15 cellular contexts compared by ENCODE assay signal in the genomic region with DNA sequence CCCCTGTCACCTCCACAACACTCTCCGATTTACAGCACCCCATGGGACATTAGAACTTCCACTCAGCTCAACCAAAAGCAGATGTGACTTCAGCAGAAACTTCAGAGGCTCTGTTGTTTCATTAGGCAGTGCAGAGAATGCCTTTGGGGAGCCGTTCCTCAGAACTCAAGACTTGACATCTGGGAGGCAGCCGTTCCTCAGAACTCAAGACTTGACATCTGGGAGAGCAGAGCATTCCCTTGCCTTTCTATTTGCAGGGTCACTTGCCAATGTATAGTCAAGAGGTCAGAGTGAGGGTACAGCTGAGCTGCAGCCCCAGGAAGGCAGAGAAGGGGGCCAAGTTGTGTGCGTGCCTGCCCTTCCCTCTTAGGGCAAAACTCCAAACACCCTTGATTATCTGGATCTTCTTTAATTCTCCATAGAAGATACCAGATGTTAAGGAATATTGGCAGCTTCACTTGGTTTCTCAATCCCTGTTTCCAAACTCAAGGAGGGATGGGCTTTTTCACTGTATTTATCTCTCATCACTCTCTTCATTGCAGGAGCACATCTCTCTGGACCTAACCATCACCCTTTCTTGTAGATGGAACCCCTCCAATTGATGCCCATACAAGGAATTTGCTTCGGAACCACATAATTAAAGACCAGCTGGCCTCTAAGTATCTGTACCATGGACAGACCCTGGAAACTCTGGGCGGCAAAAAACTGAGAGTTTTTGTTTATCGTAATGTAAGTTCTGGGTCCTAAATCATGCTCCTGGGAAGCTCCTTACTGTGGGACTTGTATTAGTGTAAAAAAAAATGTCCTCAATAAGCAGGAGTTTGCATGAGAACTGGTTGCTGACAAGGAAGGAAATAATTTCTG. TPM values are rescaled to one million over a fixed set of nuclear protein-coding genes. Genes with fewer than 3 reads are reported as not detected.
DNase-seq lines count a peak whose midpoint lies in the region; ATAC-seq and TF ChIP-seq lines count a peak whose summit lies in the region.
"Had no signal": no experiment of that assay in that cellular context is flagged by ENCODE, and none has a peak within 500 bp of the region (broad histone marks: within the 10 kb centered on the region; RNA-seq: fewer than 3 reads in every experiment).

No MANE protein-coding gene starts in this region.

- TF ChIP-seq CTCF in right atrium auricular region (IDR thresholded peaks at IDR 0.05): no peak
- TF ChIP-seq CTCF in smooth muscle cell (IDR thresholded peaks at IDR 0.05; ENCODE audit: borderline replicate concordance, insufficient read depth, poor library complexity, severe bottlenecking): no peak

- peaks cover 62% of the 10 kb centered on the region for H3K4me1 ChIP-seq in adipocyte (ENCODE audit: control insufficient read depth, insufficient read depth, low read length)
- H3K4me1 ChIP-seq in right atrium auricular region: peaks cover 0 to 29% of the 10 kb centered on the region in 2 donors
- H3K4me1 ChIP-seq in smooth muscle cell (ENCODE audit: low read depth): peaks cover 26% of the 10 kb centered on the region
- H3K4me1 ChIP-seq in HAP-1: no peaks in the 10 kb centered on the region

- 67% methylated on average over 7 of the region's 7 CpGs for WGBS in smooth muscle cell (ENCODE audit: low lambda C conversion rate)

- peaks cover 2% of the 10 kb centered on the region for H3K27me3 Mint-ChIP-seq in activated naive CD8-positive, alpha-beta T cell treated with anti-CD3 and anti-CD28 coated beads, Interleukin-2, amount 50 U/mL, for 24 hours
- H3K27me3 Mint-ChIP-seq: CD4-positive, CD25-positive, alpha-beta regulatory T cell had no signal

- peak; percentile 57 for DNase-seq in EH (ENCODE audit: low read depth)
- peak; percentile 70 for DNase-seq in adipocyte (ENCODE audit: low read depth)
- DNase-seq in right atrium auricular region (ENCODE audit: low spot score): no peak
- DNase-seq in smooth muscle cell (lab: John Stamatoyannopoulos, UW; ENCODE audit: unreplicated experiment): no peak
- DNase-seq in HAP-1 (ENCODE audit: low spot score in 2 of 2): no peak
- no peak for DNase-seq in pons (ENCODE audit: low spot score)
- no peak for DNase-seq in activated naive CD8-positive, alpha-beta T cell treated with anti-CD3 and anti-CD28 coated beads, Interleukin-2, amount 50 U/mL, for 24 hours
- DNase-seq: CD4-positive, CD25-positive, alpha-beta regulatory T cell; immature natural killer cell; naive thymus-derived CD4-positive, alpha-beta T cell; NCI-H1092; NCI-H524 treated with DMSO at 0.1 percent for 48 hours; SIG-M5; stimulated activated CD4-positive, alpha-beta T cell treated with anti-CD3 and anti-CD28 coated beads, Interleukin-12 subunit alpha, Interleukin-12 subunit beta, amount 100 ng/mL, for 4 hours had no signal

- H2AFZ ChIP-seq in smooth muscle cell (ENCODE audit: low read depth): no peak overlapping the region

- no peak overlapping the region for H3K27ac Mint-ChIP-seq in activated naive CD8-positive, alpha-beta T cell treated with anti-CD3 and anti-CD28 coated beads, Interleukin-2, amount 50 U/mL, for 24 hours
- H3K27ac Mint-ChIP-seq: CD4-positive, CD25-positive, alpha-beta regulatory T cell; naive thymus-derived CD4-positive, alpha-beta T cell had no signal

- in situ Hi-C loops in HAP-1 (cut with MboI; ENCODE audit: low sequenced_read_pairs): no loop called here

- no peaks in the 10 kb centered on the region for H3K79me2 ChIP-seq in smooth muscle cell (ENCODE audit: low read depth)

- no peaks in the 10 kb centered on the region for H3K9me3 Mint-ChIP-seq in activated naive CD8-positive, alpha-beta T cell treated with anti-CD3 and anti-CD28 coated beads, Interleukin-2, amount 50 U/mL, for 24 hours
- H3K9me3 Mint-ChIP-seq: CD4-positive, CD25-positive, alpha-beta regulatory T cell; immature natural killer cell; naive thymus-derived CD4-positive, alpha-beta T cell had no signal

- H4K20me1 ChIP-seq in smooth muscle cell (ENCODE audit: low read depth): no peaks in the 10 kb centered on the region

- peak overlapping the region; percentile 15 for H3K4me3 ChIP-seq in adipocyte (ENCODE audit: low read length)
- H3K4me3 ChIP-seq in right atrium auricular region: no peak overlapping the region
- H3K4me3 ChIP-seq in smooth muscle cell: no peak overlapping the region
- H3K4me3 ChIP-seq in HAP-1: no peak overlapping the region

- H3F3A ChIP-seq in smooth muscle cell (ENCODE audit: low read depth): peaks cover 75% of the 10 kb centered on the region

- no peaks in the 10 kb centered on the region for H3K4me1 Mint-ChIP-seq in activated naive CD8-positive, alpha-beta T cell treated with anti-CD3 and anti-CD28 coated beads, Interleukin-2, amount 50 U/mL, for 24 hours
- H3K4me1 Mint-ChIP-seq: immature natural killer cell had no signal

- H3K36me3 ChIP-seq in adipocyte (ENCODE audit: control insufficient read depth, insufficient read depth, low read length, severe bottlenecking) (peaks cover 51% of the 10 kb centered on the region), right atrium auricular region (no peaks in the 10 kb centered on the region), smooth muscle cell (ENCODE audit: low read depth) (peaks cover 4% of the 10 kb centered on the region), HAP-1 (replicated peaks) (no peaks in the 10 kb centered on the region)

- H3K9me3 ChIP-seq in adipocyte (ENCODE audit: control insufficient read depth, low read length) (no peaks in the 10 kb centered on the region), right atrium auricular region (no peaks in the 10 kb centered on the region), smooth muscle cell (replicated peaks; ENCODE audit: low read depth) (no peaks in the 10 kb centered on the region), HAP-1 (no peaks in the 10 kb centered on the region)

- peak overlapping the region; percentile 42 to 55 for H3K27ac ChIP-seq in right atrium auricular region
- H3K27ac ChIP-seq in smooth muscle cell (ENCODE audit: low read depth): peak overlapping the region; percentile 95

- no peak overlapping the region for H3K4me3 Mint-ChIP-seq in activated naive CD8-positive, alpha-beta T cell treated with anti-CD3 and anti-CD28 coated beads, Interleukin-2, amount 50 U/mL, for 24 hours
- H3K4me3 Mint-ChIP-seq: CD4-positive, CD25-positive, alpha-beta regulatory T cell; immature natural killer cell; naive thymus-derived CD4-positive, alpha-beta T cell had no signal

- H3K4me2 ChIP-seq in smooth muscle cell: peak overlapping the region; percentile 73

- no peak overlapping the region for H3K9ac ChIP-seq in adipocyte (ENCODE audit: low read length)
- H3K9ac ChIP-seq in smooth muscle cell (ENCODE audit: low read depth): peak overlapping the region; percentile 78

- ATAC-seq in GM21390 (IDR thresholded peaks at IDR 0.05; ENCODE audit: unreplicated experiment): no peak
- ATAC-seq in activated naive CD8-positive, alpha-beta T cell treated with anti-CD3 and anti-CD28 coated beads, Interleukin-2, amount 50 U/mL, for 24 hours: no peak
- ATAC-seq: naive thymus-derived CD4-positive, alpha-beta T cell had no signal

- H3K27me3 ChIP-seq in adipocyte (replicated peaks; ENCODE audit: control insufficient read depth, insufficient read depth, low read length): no peaks in the 10 kb centered on the region
- H3K27me3 ChIP-seq in right atrium auricular region: no peaks in the 10 kb centered on the region
- no peaks in the 10 kb centered on the region for H3K27me3 ChIP-seq in smooth muscle cell (ENCODE audit: low read depth)
- H3K27me3 ChIP-seq in HAP-1 (ENCODE audit: low read depth): no peaks in the 10 kb centered on the region

- no peaks in the 10 kb centered on the region for H3K36me3 Mint-ChIP-seq in activated naive CD8-positive, alpha-beta T cell treated with anti-CD3 and anti-CD28 coated beads, Interleukin-2, amount 50 U/mL, for 24 hours (ENCODE audit: low read depth)
- H3K36me3 Mint-ChIP-seq: CD4-positive, CD25-positive, alpha-beta regulatory T cell; immature natural killer cell; naive thymus-derived CD4-positive, alpha-beta T cell had no signal

RNA-seq across cellular contexts. Expression of a gene that starts 25.6 kb away (rescaled TPM):
- total RNA-seq in right atrium auricular region: 10 to 100 TPM; 30.4 to 65.0 TPM
- total RNA-seq in smooth muscle cell: 2,635 and 2,673 TPM in 2 replicates
- polyA plus RNA-seq in smooth muscle cell: 2,505 and 2,991 TPM in 2 replicates

Comparison
In these comparisons a context has a peak if more than half of its experiments do, and no peak if none do; other contexts are left out.
1. DNase-seq: peak in EH (single experiment) and adipocyte (single experiment); none in right atrium auricular region (single experiment), smooth muscle cell (single experiment), HAP-1 (0 of 2), pons (single experiment) and activated naive CD8-positive, alpha-beta T cell treated with anti-CD3 and anti-CD28 coated beads, Interleukin-2, amount 50 U/mL, for 24 hours (single experiment).
2. RNA of a gene that starts 25.6 kb away (total RNA-seq): 2,635 to 2,673 TPM in smooth muscle cell; 30.4 to 65.0 TPM in right atrium auricular region; every median in the first group is over 10 times any median in the second.